11 cellular contexts compared by ENCODE assay signal in genomic region chr1:157135646-157136045, GRCh38. TPM values are rescaled to one million over a fixed set of nuclear protein-coding genes. Genes with fewer than 3 reads are reported as not detected.
DNase-seq lines count a peak whose midpoint lies in the region; ATAC-seq and TF ChIP-seq lines count a peak whose summit lies in the region.
"Had no signal": no experiment of that assay in that cellular context is flagged by ENCODE, and none has a peak within 500 bp of the region (broad histone marks: within the 10 kb centered on the region; RNA-seq: fewer than 3 reads in every experiment).

No MANE protein-coding gene starts in this region.

- H2AFZ ChIP-seq in DND-41 (ENCODE audit: low read depth, low read length): no peak overlapping the region
- no peak overlapping the region for H2AFZ ChIP-seq in PC-9

- H3K9me3 ChIP-seq in DND-41 (ENCODE audit: insufficient read depth, low read length, severe bottlenecking) (no peaks in the 10 kb centered on the region), PC-9 (ENCODE audit: insufficient read depth, low read depth) (no peaks in the 10 kb centered on the region), esophagus squamous epithelium (no peaks in the 10 kb centered on the region)
- H3K9me3 ChIP-seq: gastrocnemius medialis, uterus had no signal

- no peak for TF ChIP-seq POLR2A in esophagus squamous epithelium (IDR thresholded peaks at IDR 0.05)

- H3K79me2 ChIP-seq in DND-41 (ENCODE audit: insufficient read depth, low read length) (peaks cover 52% of the 10 kb centered on the region), PC-9 (ENCODE audit: low read depth) (peaks cover 59% of the 10 kb centered on the region)

- H3K9me3 Mint-ChIP-seq in progenitor cell of endocrine pancreas (ENCODE audit: low read depth): no peaks in the 10 kb centered on the region

- H3K27me3 ChIP-seq in DND-41 (ENCODE audit: insufficient read depth, low read length, poor library complexity) (no peaks in the 10 kb centered on the region), PC-9 (ENCODE audit: insufficient read depth, low read depth) (no peaks in the 10 kb centered on the region), esophagus squamous epithelium (no peaks in the 10 kb centered on the region)
- H3K27me3 ChIP-seq: gastrocnemius medialis, uterus had no signal

- H3K4me1 ChIP-seq in DND-41 (ENCODE audit: insufficient read depth, low read length) (peaks cover 67% of the 10 kb centered on the region), PC-9 (replicated peaks; ENCODE audit: insufficient read depth) (peaks cover 64% of the 10 kb centered on the region), esophagus squamous epithelium (peaks cover 16 to 68% (median 23%) of the 10 kb centered on the region in 3 donors)

- peaks cover 50% of the 10 kb centered on the region for H3K36me3 ChIP-seq in DND-41 (ENCODE audit: insufficient read depth, low read length)
- H3K36me3 ChIP-seq in PC-9 (ENCODE audit: low read depth): peaks cover 45% of the 10 kb centered on the region
- H3K36me3 ChIP-seq in esophagus squamous epithelium: peaks cover 7 to 55% (median 17%) of the 10 kb centered on the region in 3 donors
- H3K36me3 ChIP-seq: uterus had no signal

- POLR2A ChIA-PET in PC-9 (lab: Charles Lee; ENCODE audit: unreplicated experiment): interaction anchor here (0.6 kb wide), 1 partner anchor 34 kb away, joined by 4 read pairs; no protein-coding TSS in a partner anchor

- intact Hi-C loops in PC-9 (cut with micrococcal nuclease; ENCODE audit: unreplicated experiment) (loop anchor here (1.0 to 10.0 kb wide), 2 partner anchors 45 to 441 kb away; no protein-coding TSS in a partner anchor), esophagus squamous epithelium (cut with DNase I) (no loop called here)

- CTCF ChIA-PET in PC-9 (lab: Charles Lee): interaction anchor here (2.1 kb wide), 1 partner anchor 46 kb away, joined by 6 read pairs; no protein-coding TSS in a partner anchor

- H3K4me2 ChIP-seq in DND-41 (ENCODE audit: insufficient read depth, low read length) (peak overlapping the region; percentile 76; the same call in 1 of the 2 replicates), PC-9 (peak overlapping the region; percentile 96)

- DNase-seq in DND-41 (no peak), PC-9 (peak; percentile 27 to 75), esophagus squamous epithelium (lab: John Stamatoyannopoulos, UW) (no peak), progenitor cell of endocrine pancreas (ENCODE audit: low spot score, unreplicated experiment) (no peak)
- DNase-seq: gastrocnemius medialis, uterus had no signal

- H3K27me3 Mint-ChIP-seq in progenitor cell of endocrine pancreas: no peaks in the 10 kb centered on the region

- H3K4me3 ChIP-seq in DND-41 (ENCODE audit: low read depth in 1 of 2, low read length in 2 of 2) (no peak overlapping the region), PC-9 (no peak overlapping the region; the same call in 1 of the 2 replicates), esophagus squamous epithelium (peak overlapping the region in 1 of 4 donors; percentile 97)
- H3K4me3 ChIP-seq: gastrocnemius medialis, uterus had no signal

- ATAC-seq in DND-41 (ENCODE audit: insufficient read depth, low read depth): no peak
- no peak for ATAC-seq in HG02588 (IDR thresholded peaks at IDR 0.05; ENCODE audit: unreplicated experiment)
- ATAC-seq in HG03520 (IDR thresholded peaks at IDR 0.05; ENCODE audit: unreplicated experiment): no peak
- ATAC-seq in HG03159 (IDR thresholded peaks at IDR 0.05; ENCODE audit: unreplicated experiment): no peak
- ATAC-seq: gastrocnemius medialis had no signal

- no peak overlapping the region for H3K4me3 Mint-ChIP-seq in progenitor cell of endocrine pancreas (ENCODE audit: low read depth)

- peaks cover 56% of the 10 kb centered on the region for H3F3A ChIP-seq in PC-9 (ENCODE audit: insufficient read depth, low read depth)

- TF ChIP-seq CTCF in DND-41 (IDR thresholded peaks at IDR 0.05; ENCODE audit: borderline replicate concordance, extremely low read depth, low read length, poor library complexity, severe bottlenecking): no peak
- TF ChIP-seq CTCF in PC-9 (conservative IDR thresholded peaks at IDR 0.05): no peak
- no peak for TF ChIP-seq CTCF in esophagus squamous epithelium (IDR thresholded peaks at IDR 0.05)
- no peak for TF ChIP-seq CTCF in progenitor cell of endocrine pancreas (IDR thresholded peaks at IDR 0.05; ENCODE audit: unreplicated experiment)

- no TSS peak for BruUV-seq in PC-9 (replicated peaks; lab: Mats Ljungman, UMichigan)

- H3K9ac ChIP-seq in DND-41 (ENCODE audit: low read depth, low read length): no peak overlapping the region

- H4K20me1 ChIP-seq in DND-41 (ENCODE audit: insufficient read depth, low read length): peaks cover 52% of the 10 kb centered on the region
- H4K20me1 ChIP-seq in PC-9 (ENCODE audit: insufficient read depth): peaks cover 11% of the 10 kb centered on the region; the same call in 1 of the 2 replicates

- H3K36me3 Mint-ChIP-seq in progenitor cell of endocrine pancreas (ENCODE audit: insufficient read depth): peaks cover 32% of the 10 kb centered on the region

- H3K27ac ChIP-seq in DND-41 (ENCODE audit: low read length) (no peak overlapping the region), PC-9 (peak overlapping the region; percentile 24; the same call in 1 of the 2 replicates), esophagus squamous epithelium (peak overlapping the region; percentile 37 to 99 (median 98))
- H3K27ac ChIP-seq: gastrocnemius medialis, uterus had no signal

- H3K27ac Mint-ChIP-seq in progenitor cell of endocrine pancreas: peak overlapping the region; percentile 53

- no peaks in the 10 kb centered on the region for H3K9me2 ChIP-seq in PC-9 (ENCODE audit: insufficient read depth)

- WGBS in esophagus squamous epithelium, 2 donors: no CpG with 5 or more reads among the region's 1 CpG

- H3K4me1 Mint-ChIP-seq in progenitor cell of endocrine pancreas (ENCODE audit: low read depth): peaks cover 39% of the 10 kb centered on the region

RNA-seq across cellular contexts. Expression of gene ETV3, which starts 2.5 kb away (rescaled TPM):
- 22.1 and 26.2 TPM in 2 replicates for total RNA-seq in PC-9 (2021)
- total RNA-seq in esophagus squamous epithelium: 10 to 100 TPM; 25.0 to 31.4 (median 27.3) TPM
- total RNA-seq in progenitor cell of endocrine pancreas: 31.8 and 32.5 TPM in 2 replicates

RNA-seq across cellular contexts. Expression of gene ETV3L, which starts 36.0 kb away (rescaled TPM):
- total RNA-seq in PC-9 (2021): not detected in 2 replicates
- total RNA-seq in esophagus squamous epithelium: not detected
- total RNA-seq in progenitor cell of endocrine pancreas: 0.67 and 0.72 TPM in 2 replicates
- total RNA-seq: gastrocnemius medialis; lower leg skin; T-helper 2 cell treated with Interferon-gamma antibody and Interleukin-4, amounts not matched to agents 100 ng/mL and 5 ng/mL, for 36 hours; uterus had no signal

Comparison
In these comparisons a context has a peak if more than half of its experiments do, and no peak if none do; other contexts are left out.
1. DNase-seq: peak in PC-9 (2 of 2); none in DND-41 (single experiment), esophagus squamous epithelium (single experiment) and progenitor cell of endocrine pancreas (single experiment).